Comparison of ENCODE assay signal across 11 cellular contexts in the genomic region with DNA sequence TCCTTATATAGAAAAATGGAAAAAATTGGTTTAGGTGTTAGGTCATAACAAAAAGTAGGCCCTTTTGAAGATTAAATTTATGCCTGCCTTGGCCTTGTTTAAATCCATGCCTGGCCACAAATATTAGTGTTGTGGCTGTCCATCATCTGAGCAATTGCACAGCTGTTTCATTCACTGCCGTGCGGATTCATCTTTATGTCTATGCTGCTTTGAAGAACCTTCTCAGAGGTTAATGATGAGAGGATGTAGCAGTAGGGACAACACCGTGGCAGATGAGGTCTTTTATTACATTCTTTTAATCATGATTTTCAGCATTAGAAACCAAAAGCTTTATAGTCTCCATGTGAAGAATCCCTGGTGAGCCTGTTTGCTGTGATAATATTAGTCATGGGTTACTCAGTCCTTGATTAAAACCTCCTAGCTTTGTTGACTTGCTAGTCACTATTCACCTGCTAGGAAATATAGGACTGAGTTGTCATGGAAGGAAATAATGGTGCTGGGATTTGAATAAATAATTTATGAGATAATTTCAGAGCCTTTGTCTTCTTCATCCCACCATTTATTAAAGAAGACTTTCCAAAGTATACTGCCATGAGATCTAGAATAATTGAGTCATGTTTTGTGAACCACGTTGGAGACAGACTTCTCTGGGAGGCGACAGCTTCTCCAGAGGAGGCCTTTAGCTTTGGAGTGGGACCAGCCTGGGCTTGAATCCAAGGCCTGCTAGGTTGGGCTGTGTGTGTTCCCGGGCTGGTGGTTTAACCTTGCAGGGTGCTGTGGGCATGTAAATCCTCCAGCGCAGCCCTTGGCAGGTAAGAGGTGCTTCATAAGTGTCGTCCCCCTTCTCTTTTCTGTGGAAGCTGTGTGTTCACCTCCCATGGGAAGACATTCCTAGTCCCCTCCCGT. TPM values are rescaled to one million over a fixed set of nuclear protein-coding genes. Genes with fewer than 3 reads are reported as not detected.
DNase-seq lines count a peak whose midpoint lies in the region; TF ChIP-seq lines count a peak whose summit lies in the region.
"Had no signal": no experiment of that assay in that cellular context is flagged by ENCODE, and none has a peak within 500 bp of the region (broad histone marks: within the 10 kb centered on the region; RNA-seq: fewer than 3 reads in every experiment).

No MANE protein-coding gene starts in this region.

- H3K36me3 Mint-ChIP-seq in immature natural killer cell = peaks cover 9 to 15% (median 15%) of the 10 kb centered on the region in 3 donors
- H3K36me3 Mint-ChIP-seq in activated naive CD8-positive, alpha-beta T cell treated with anti-CD3 and anti-CD28 coated beads for 36 hours = peaks cover 15% of the 10 kb centered on the region

- H3K27ac Mint-ChIP-seq in immature natural killer cell = no peak overlapping the region
- H3K27ac Mint-ChIP-seq in activated naive CD8-positive, alpha-beta T cell treated with anti-CD3 and anti-CD28 coated beads for 36 hours = no peak overlapping the region
- H3K27ac Mint-ChIP-seq: activated T-helper 1 cell treated with anti-CD3 and anti-CD28 coated beads, Interleukin-12 subunit alpha, Interleukin-12 subunit beta, Interleukin-2, Interleukin-4 antibody, amounts not matched to agents 30 ng/mL and 10 ng/mL and 1 ng/mL, durations not matched to agents 14 hours and 24 hours and 36 hours had no signal

- H3K4me1 Mint-ChIP-seq in immature natural killer cell = peaks cover 13 to 21% of the 10 kb centered on the region in 2 donors
- peaks cover 10% of the 10 kb centered on the region for H3K4me1 Mint-ChIP-seq in activated naive CD8-positive, alpha-beta T cell treated with anti-CD3 and anti-CD28 coated beads for 36 hours

- H3K4me1 ChIP-seq in fibroblast of lung (ENCODE audit: control insufficient read depth, extremely low read depth, insufficient read depth, low read length) (no peaks in the 10 kb centered on the region), osteoblast (ENCODE audit: insufficient read depth, low read length) (peaks cover 5% of the 10 kb centered on the region), vagina (peaks cover 9% of the 10 kb centered on the region)

- H3K9ac ChIP-seq in fibroblast of lung (ENCODE audit: insufficient read depth, low read length) = no peak overlapping the region

- intact Hi-C loops in vagina (cut with DNase I) = no loop called here

- H3K4me2 ChIP-seq in fibroblast of lung (ENCODE audit: extremely low read depth, insufficient read depth, low read length) = no peak overlapping the region
- H3K4me2 ChIP-seq in osteoblast (ENCODE audit: insufficient read depth, low read length) = peak overlapping the region; percentile 23

- H3K9me3 ChIP-seq in fibroblast of lung (ENCODE audit: control insufficient read depth, insufficient read depth, low read depth, low read length) (no peaks in the 10 kb centered on the region), osteoblast (ENCODE audit: low read depth, low read length) (no peaks in the 10 kb centered on the region), vagina (no peaks in the 10 kb centered on the region)

- no peaks in the 10 kb centered on the region for H3K36me3 ChIP-seq in fibroblast of lung (ENCODE audit: control insufficient read depth, insufficient read depth, low read length)
- peaks cover 23% of the 10 kb centered on the region for H3K36me3 ChIP-seq in osteoblast (ENCODE audit: insufficient read depth, low read length)
- no peaks in the 10 kb centered on the region for H3K36me3 ChIP-seq in vagina

- no peak overlapping the region for H3K27ac ChIP-seq in fibroblast of lung (ENCODE audit: insufficient read depth, low read length)
- H3K27ac ChIP-seq in osteoblast (ENCODE audit: low read depth, low read length) = peak overlapping the region; percentile 60
- H3K27ac ChIP-seq in vagina = no peak overlapping the region

- peaks cover 0 to 1% (median 0%) of the 10 kb centered on the region in 3 donors for H3K27me3 Mint-ChIP-seq in immature natural killer cell (ENCODE audit: low read depth in 3 of 3)
- H3K27me3 Mint-ChIP-seq in activated naive CD8-positive, alpha-beta T cell treated with anti-CD3 and anti-CD28 coated beads for 36 hours = no peaks in the 10 kb centered on the region

- no peak overlapping the region for H3K4me3 Mint-ChIP-seq in immature natural killer cell
- H3K4me3 Mint-ChIP-seq in activated naive CD8-positive, alpha-beta T cell treated with anti-CD3 and anti-CD28 coated beads for 36 hours = no peak overlapping the region
- H3K4me3 Mint-ChIP-seq: activated T-helper 1 cell treated with anti-CD3 and anti-CD28 coated beads, Interleukin-12 subunit alpha, Interleukin-12 subunit beta, Interleukin-2, Interleukin-4 antibody, amounts not matched to agents 30 ng/mL and 10 ng/mL and 1 ng/mL, durations not matched to agents 14 hours and 24 hours and 36 hours had no signal

- H4K20me1 ChIP-seq in fibroblast of lung (ENCODE audit: control insufficient read depth, extremely low read depth, insufficient read depth, low read length) (no peaks in the 10 kb centered on the region), osteoblast (ENCODE audit: insufficient read depth, low read length) (peaks cover 18% of the 10 kb centered on the region)

- no peak for TF ChIP-seq CTCF in fibroblast of lung (conservative IDR thresholded peaks at IDR 0.05 in 1 of 2, IDR thresholded peaks at IDR 0.05 in 1 of 2; ENCODE audit: low read depth in 1 of 2, low read length in 2 of 2)
- TF ChIP-seq CTCF in osteoblast (IDR thresholded peaks at IDR 0.05; ENCODE audit: extremely low read depth, low read depth, low read length) = no peak
- no peak for TF ChIP-seq CTCF in vagina (IDR thresholded peaks at IDR 0.05)

- H3K27me3 ChIP-seq in fibroblast of lung (ENCODE audit: control insufficient read depth, insufficient read depth, low read length) (no peaks in the 10 kb centered on the region), osteoblast (ENCODE audit: insufficient read depth, low read length) (no peaks in the 10 kb centered on the region), vagina (no peaks in the 10 kb centered on the region)

- H3K9me3 Mint-ChIP-seq in immature natural killer cell = no peaks in the 10 kb centered on the region
- H3K9me3 Mint-ChIP-seq in activated naive CD8-positive, alpha-beta T cell treated with anti-CD3 and anti-CD28 coated beads for 36 hours = no peaks in the 10 kb centered on the region
- H3K9me3 Mint-ChIP-seq: activated T-helper 1 cell treated with anti-CD3 and anti-CD28 coated beads, Interleukin-12 subunit alpha, Interleukin-12 subunit beta, Interleukin-2, Interleukin-4 antibody, amounts not matched to agents 30 ng/mL and 10 ng/mL and 1 ng/mL, durations not matched to agents 14 hours and 24 hours and 36 hours had no signal

- H3K4me3 ChIP-seq in fibroblast of lung (replicated peaks in 1 of 4; ENCODE audit: control extremely low read depth in 1 of 4, insufficient read depth in 1 of 4, low read depth in 3 of 4, low read length in 4 of 4) (no peak overlapping the region), osteoblast (ENCODE audit: insufficient read depth, low read length) (no peak overlapping the region), vagina (no peak overlapping the region)

- peak; percentile 46 for DNase-seq in ELR (ENCODE audit: low read depth)
- peak; percentile 41 for DNase-seq in NCI-H446 treated with DMSO at 0.1 percent for 48 hours (lab: John Stamatoyannopoulos, UW)
- DNase-seq in fibroblast of lung (ENCODE audit: low read depth in 2 of 2) = peak; percentile 28 to 49
- DNase-seq in osteoblast (ENCODE audit: insufficient read length, low spot score, missing footprints) = peak; percentile 86
- DNase-seq in NCI-H2107 (lab: John Stamatoyannopoulos, UW) = no peak
- DNase-seq in immature natural killer cell = no peak
- no peak for DNase-seq in vagina (ENCODE audit: extremely low spot score in 2 of 2)
- no peak for DNase-seq in activated naive CD8-positive, alpha-beta T cell treated with anti-CD3 and anti-CD28 coated beads for 36 hours
- DNase-seq: H7, NCI-H526 treated with DMSO at 0.1 percent for 48 hours had no signal

- H2AFZ ChIP-seq in fibroblast of lung (ENCODE audit: low read length) (no peak overlapping the region), osteoblast (ENCODE audit: low read length) (no peak overlapping the region)

- H3K79me2 ChIP-seq in fibroblast of lung (ENCODE audit: control insufficient read depth, insufficient read depth, low read length) (peaks cover 3% of the 10 kb centered on the region), osteoblast (ENCODE audit: insufficient read depth, low read length) (peaks cover 38% of the 10 kb centered on the region)

- TF ChIP-seq POLR2A in vagina (IDR thresholded peaks at IDR 0.05) = no peak

RNA-seq across cellular contexts. Expression of a gene that starts 53.5 kb away (rescaled TPM):
- total RNA-seq in fibroblast of lung (not detected in 2 replicates), osteoblast (not detected in 2 replicates), vagina (2.5 TPM)
- polyA plus RNA-seq in fibroblast of lung (not detected in 2 replicates), immature natural killer cell (not detected)
- not detected in 2 replicates for polyA plus RNA-seq in fibroblast of lung (2012)
- not detected in 2 replicates for polyA minus RNA-seq in fibroblast of lung (ENCODE audit: low replicate concordance)
- under 1 TPM in 1 of 2 experiments, not detected in 1; 0.34 TPM for total RNA-seq in activated naive CD8-positive, alpha-beta T cell treated with anti-CD3 and anti-CD28 coated beads for 36 hours
- total RNA-seq: H7 had no signal

Comparison
In these comparisons a context has a peak if more than half of its experiments do, and no peak if none do; other contexts are left out.
1. DNase-seq: peak in ELR (single experiment), NCI-H446 treated with DMSO at 0.1 percent for 48 hours (single experiment), fibroblast of lung (2 of 2) and osteoblast (single experiment); none in NCI-H2107 (single experiment), immature natural killer cell (0 of 3), vagina (0 of 2) and activated naive CD8-positive, alpha-beta T cell treated with anti-CD3 and anti-CD28 coated beads for 36 hours (single experiment).